In genomic region chr14:95649230-95649629, GRCh38 we compare ENCODE assay signal across 19 cellular contexts. TPM values are rescaled to one million over a fixed set of nuclear protein-coding genes. Genes with fewer than 3 reads are reported as not detected.
DNase-seq lines count a peak whose midpoint lies in the region; TF ChIP-seq lines count a peak whose summit lies in the region.
"Had no signal": no experiment of that assay in that cellular context is flagged by ENCODE, and none has a peak within 500 bp of the region (broad histone marks: within the 10 kb centered on the region; RNA-seq: fewer than 3 reads in every experiment).

No MANE protein-coding gene starts in this region.

- no peaks in the 10 kb centered on the region for H3K9me3 ChIP-seq in Peyer's patch
- H3K9me3 ChIP-seq in Karpas-422 (ENCODE audit: low read length), result no peaks in the 10 kb centered on the region
- H3K9me3 ChIP-seq: BE2C had no signal

- no peak overlapping the region for H3K27ac ChIP-seq in Peyer's patch
- no peak overlapping the region for H3K27ac ChIP-seq in Karpas-422 (ENCODE audit: low read length)

- DNase-seq in COR-L47 (lab: John Stamatoyannopoulos, UW) (peak; percentile 96), DMS53 treated with DMSO at 0.1 percent for 48 hours (lab: John Stamatoyannopoulos, UW; ENCODE audit: unreplicated experiment) (peak; percentile 67), NCI-H526 (lab: John Stamatoyannopoulos, UW) (peak; percentile 59 to 62), NCI-H510A (lab: John Stamatoyannopoulos, UW) (no peak), Peyer's patch (no peak), Karpas-422 (no peak)
- DNase-seq: BE2C; CD4-positive, alpha-beta memory T cell; DMS 273 treated with DMSO at 0.1 percent for 48 hours; MV-4-11; NCI-H1694 treated with DMSO at 0.1 percent for 48 hours; NCI-H2227 treated with DMSO at 0.1 percent for 48 hours; RPMI8226; T-helper 9 cell had no signal

- H3K4me1 ChIP-seq in Peyer's patch (no peaks in the 10 kb centered on the region), Karpas-422 (ENCODE audit: low read length) (peaks cover 43% of the 10 kb centered on the region)
- H3K4me1 ChIP-seq: BE2C had no signal

- H3K27ac Mint-ChIP-seq in nephron, result peak overlapping the region; percentile 90 to 98 (median 97)
- H3K27ac Mint-ChIP-seq: GM23338, IgD-negative memory B cell had no signal

- TF ChIP-seq POLR2A in Peyer's patch (IDR thresholded peaks at IDR 0.05), result no peak

- peaks cover 8% of the 10 kb centered on the region for H3K27me3 Mint-ChIP-seq in nephron (ENCODE audit: low read depth)

- H3K4me2 ChIP-seq in Karpas-422 (ENCODE audit: low read depth, low read length, poor library complexity, severe bottlenecking), result no peak overlapping the region
- H3K4me2 ChIP-seq: GM23338 had no signal

- H4K20me1 ChIP-seq in Karpas-422 (ENCODE audit: insufficient read depth, low read depth, low read length), result no peaks in the 10 kb centered on the region

- H3K9me2 ChIP-seq in Karpas-422 (replicated peaks; ENCODE audit: insufficient read depth, low read length), result no peaks in the 10 kb centered on the region

- H3K36me3 ChIP-seq in Peyer's patch (no peaks in the 10 kb centered on the region), Karpas-422 (ENCODE audit: insufficient read depth, low read length) (no peaks in the 10 kb centered on the region)
- H3K36me3 ChIP-seq: BE2C had no signal

- H3K79me2 ChIP-seq in Karpas-422 (ENCODE audit: low read length), result no peaks in the 10 kb centered on the region

- H3K36me3 Mint-ChIP-seq in nephron (ENCODE audit: low read depth), result no peaks in the 10 kb centered on the region
- H3K36me3 Mint-ChIP-seq: CD4-positive, alpha-beta memory T cell had no signal

- peaks cover 12% of the 10 kb centered on the region for H3K4me1 Mint-ChIP-seq in nephron

- no peak overlapping the region for H3K9ac ChIP-seq in Karpas-422 (ENCODE audit: low read length)

- no peak overlapping the region for H2AFZ ChIP-seq in Karpas-422 (ENCODE audit: low read length)
- H2AFZ ChIP-seq: GM23338 had no signal

- no peak overlapping the region for H3K4me3 Mint-ChIP-seq in nephron
- H3K4me3 Mint-ChIP-seq: CD4-positive, alpha-beta memory T cell; GM23338 had no signal

- H3K4me3 ChIP-seq in Peyer's patch (no peak overlapping the region), Karpas-422 (ENCODE audit: low read length) (no peak overlapping the region)
- H3K4me3 ChIP-seq: GM23338 had no signal

- H3K9me3 Mint-ChIP-seq in nephron, result no peaks in the 10 kb centered on the region
- H3K9me3 Mint-ChIP-seq: GM23338 had no signal

- no peak for TF ChIP-seq CTCF in nephron (IDR thresholded peaks at IDR 0.05; ENCODE audit: unreplicated experiment in 3 of 3)
- no peak for TF ChIP-seq CTCF in Peyer's patch (IDR thresholded peaks at IDR 0.05)

- no peaks in the 10 kb centered on the region for H3K27me3 ChIP-seq in Peyer's patch
- H3K27me3 ChIP-seq in Karpas-422 (ENCODE audit: low read length), result no peaks in the 10 kb centered on the region

RNA-seq across cellular contexts. Expression of gene TCL1B, which starts 37.0 kb away (rescaled TPM):
- not detected for total RNA-seq in Peyer's patch
- 0.37 TPM in 1 of 2 replicates, not detected in the other for total RNA-seq in Karpas-422 (2014; rRNA removed; shearing (Covaris generic); ENCODE audit: low replicate concordance)
- total RNA-seq: CD4-positive, alpha-beta memory T cell; HT-29; SK-MEL-5 had no signal

Comparison
In these comparisons a context has a peak if more than half of its experiments do, and no peak if none do; other contexts are left out.
1. DNase-seq: peak in COR-L47 (single experiment), DMS53 treated with DMSO at 0.1 percent for 48 hours (single experiment) and NCI-H526 (2 of 2); none in NCI-H510A (single experiment), Peyer's patch (0 of 3) and Karpas-422 (single experiment).